Comparison of ENCODE assay signal across 8 cellular contexts in genomic region chr17:46225274-46225794, GRCh38. TPM values are rescaled to one million over a fixed set of nuclear protein-coding genes. Genes with fewer than 3 reads are reported as not detected.
DNase-seq lines count a peak whose midpoint lies in the region; ATAC-seq, FAIRE-seq and TF ChIP-seq lines count a peak whose summit lies in the region.
"Not testable (repeated sequence)": the region's sequence is repeated elsewhere in the genome, so short reads cannot be mapped to it uniquely, and the experiment has no call there.

No MANE protein-coding gene starts in this region.

- WGBS in adrenal gland, 4 donors: 0% methylated on average over 7 to 19 of the region's 22 CpGs
- WGBS in upper lobe of left lung, 2 donors: 1 to 5% methylated on average over 7 to 13 of the region's 22 CpGs

- FAIRE-seq in GM12891 (lab: Jason Lieb, UNC): peak; percentile 97

- ATAC-seq in HG02798 (IDR thresholded peaks at IDR 0.05; ENCODE audit: poor library complexity, unreplicated experiment): peak; percentile 99
- ATAC-seq in left cardiac atrium: peak; percentile 100
- peak; percentile 98 to 100 for ATAC-seq in upper lobe of left lung (ENCODE audit: low FRiP score in 2 of 2)

- peak overlapping the region; percentile 6 to 94 (median 22) for H3K4me3 ChIP-seq in adrenal gland
- H3K4me3 ChIP-seq in upper lobe of left lung: peak overlapping the region; percentile 69 to 97 (median 71)

- TF ChIP-seq POLR2A in GM12891 (IDR thresholded peaks at IDR 0.05; ENCODE audit: low read depth, low read length); adrenal gland (IDR thresholded peaks at IDR 0.05): not testable (repeated sequence)
- peak in 1 of 4 donors; percentile 20 for TF ChIP-seq POLR2A in upper lobe of left lung (IDR thresholded peaks at IDR 0.05)

- not testable (repeated sequence) for TF ChIP-seq CTCF in adrenal gland (IDR thresholded peaks at IDR 0.05); upper lobe of left lung (IDR thresholded peaks at IDR 0.05)

- not testable (repeated sequence) for H3K27me3 ChIP-seq in adrenal gland, upper lobe of left lung

- intact Hi-C loops in adrenal gland (cut with DNase I); left cardiac atrium (cut with DNase I); posterior cingulate gyrus (cut with DNase I): not testable (repeated sequence)

- not testable (repeated sequence) for TF ChIP-seq EP300 in upper lobe of left lung (IDR thresholded peaks at IDR 0.05)

- not testable (repeated sequence) for H3K36me3 ChIP-seq in adrenal gland (replicated peaks in 1 of 2); upper lobe of left lung

- H3K4me1 ChIP-seq in adrenal gland (replicated peaks in 1 of 2); upper lobe of left lung: not testable (repeated sequence)

- DNase-seq in GM12891 (ENCODE audit: insufficient read length, low spot score) (peak; percentile 91), NCI-H1436 (lab: John Stamatoyannopoulos, UW) (peak; percentile 95), SW480 (ENCODE audit: low spot score) (peak; percentile 96), adrenal gland (peak; percentile 83 to 96 (median 91)), left cardiac atrium (peak; percentile 96), posterior cingulate gyrus (peak; percentile 87 to 100 (median 98)), upper lobe of left lung (peak; percentile 91 to 93)

- H3K27ac ChIP-seq in adrenal gland (peak overlapping the region in 1 of 5 donors; percentile 66), upper lobe of left lung (peak overlapping the region in 3 of 4 donors; percentile 30 to 85 (median 63))

- not testable (repeated sequence) for H3K9me3 ChIP-seq in adrenal gland (replicated peaks in 1 of 3); upper lobe of left lung

RNA-seq across cellular contexts. Expression of gene KANSL1, which starts 32.1 kb away (rescaled TPM):
- polyA plus RNA-seq in GM12891 (2012; ENCODE audit: low read depth, missing spikeins): 16.8 TPM
- total RNA-seq in adrenal gland (10 to 100 TPM; 27.1 to 81.2 (median 67.5) TPM), left cardiac atrium (10 to 100 TPM; 29.4 to 40.7 TPM), upper lobe of left lung (100 to 1,000 TPM in 3 of 6 donors, 10 to 100 TPM in 3; 60.5 to 294 (median 108) TPM)
- 10 to 100 TPM; 23.2 to 34.3 (median 32.1) TPM for polyA plus RNA-seq in adrenal gland
